ENCODE assay signal across 1 cellular context in genomic region chr1:185317886-185318310, GRCh38.
TF ChIP-seq lines count a peak whose summit lies in the region.

No MANE protein-coding gene starts in this region.

TF ChIP-seq in IMR-90, 13 proteins besides CTCF, POLR2A, EP300 and RAD21 (continued from another document):
- TF ChIP-seq MXI1 (IDR thresholded peaks at IDR 0.05; ENCODE audit: borderline replicate concordance, low read depth, low read length): no peak
- no peak for TF ChIP-seq CEBPB (IDR thresholded peaks at IDR 0.05; ENCODE audit: low read depth, low read length)
- no peak for TF ChIP-seq RFX5 (IDR thresholded peaks at IDR 0.05; ENCODE audit: low read depth, low read length)
- no peak for TF ChIP-seq MAZ (IDR thresholded peaks at IDR 0.05; ENCODE audit: borderline replicate concordance, low read depth, low read length)
- no peak for TF ChIP-seq FOS (IDR thresholded peaks at IDR 0.05; ENCODE audit: low read depth, low read length)
- no peak for TF ChIP-seq CHD1 (IDR thresholded peaks at IDR 0.05; ENCODE audit: low read depth, low read length)
- TF ChIP-seq USF2 (IDR thresholded peaks at IDR 0.05; ENCODE audit: low read depth, low read length): no peak
- no peak for TF ChIP-seq RCOR1 (IDR thresholded peaks at IDR 0.05; ENCODE audit: insufficient replicate concordance, low read length)
- TF ChIP-seq NFE2L2 (IDR thresholded peaks at IDR 0.05; ENCODE audit: low read depth, low read length): no peak
- TF ChIP-seq ELK1 (IDR thresholded peaks at IDR 0.05; ENCODE audit: borderline replicate concordance, low read depth, low read length): no peak
